ENCODE assay signal across 8 cellular contexts in genomic region chr5:177350776-177351391, GRCh38. TPM values are rescaled to one million over a fixed set of nuclear protein-coding genes. Genes with fewer than 3 reads are reported as not detected.
DNase-seq lines count a peak whose midpoint lies in the region; ATAC-seq, FAIRE-seq and TF ChIP-seq lines count a peak whose summit lies in the region.

No MANE protein-coding gene starts in this region.

- no peak for FAIRE-seq in small intestine (lab: Jason Lieb, UNC)

- H3K4me1 ChIP-seq in heart right ventricle (peaks cover 7 to 72% (median 32%) of the 10 kb centered on the region in 9 donors), small intestine (ENCODE audit: control insufficient read depth in 2 of 2, insufficient read depth in 1 of 2, low read depth in 1 of 2, low read length in 1 of 2) (peaks cover 9 to 12% of the 10 kb centered on the region in 2 donors)

- TF ChIP-seq CTCF in VCaP (conservative IDR thresholded peaks at IDR 0.05), result no peak
- TF ChIP-seq CTCF in heart right ventricle (IDR thresholded peaks at IDR 0.05), result no peak

- DNase-seq in NCI-H748 (lab: John Stamatoyannopoulos, UW; ENCODE audit: unreplicated experiment), result peak; percentile 68
- no peak for DNase-seq in NCI-H748 treated with DMSO at 0.1 percent for 48 hours (lab: John Stamatoyannopoulos, UW)
- DNase-seq in heart right ventricle, result no peak
- no peak for DNase-seq in small intestine
- no peak for DNase-seq in SHP77 treated with DMSO at 0.1 percent for 48 hours (lab: John Stamatoyannopoulos, UW)
- no peak for DNase-seq in activated CD8-positive, alpha-beta memory T cell treated with anti-CD3 and anti-CD28 coated beads for 24 hours

- intact Hi-C loops in heart right ventricle (cut with DNase I), result loop anchor here in 2 of 10 donors (5.0 kb wide), 2 partner anchors 34 to 219 kb away; partner anchors contain the start of gene NSD1 (in 1 of the 2)

- ATAC-seq in heart right ventricle (peak in 3 of 8 donors; percentile 22 to 42 (median 25)), HG03097 (IDR thresholded peaks at IDR 0.05; ENCODE audit: low FRiP score, unreplicated experiment) (no peak)

- H3K36me3 ChIP-seq in heart right ventricle, result peaks cover 0 to 42% (median 5%) of the 10 kb centered on the region in 9 donors
- no peaks in the 10 kb centered on the region for H3K36me3 ChIP-seq in small intestine (ENCODE audit: control insufficient read depth in 2 of 2, insufficient read depth in 2 of 2, low read length in 2 of 2)

- H3K27ac ChIP-seq in VCaP (peak overlapping the region; percentile 97), heart right ventricle (peak overlapping the region; percentile 74 to 98 (median 92)), small intestine (ENCODE audit: low read depth in 1 of 2, low read length in 1 of 2) (peak overlapping the region; percentile 92 to 97)

- peaks cover 0 to 5% (median 0%) of the 10 kb centered on the region in 11 donors for H3K9me3 ChIP-seq in heart right ventricle
- no peaks in the 10 kb centered on the region for H3K9me3 ChIP-seq in small intestine (ENCODE audit: control insufficient read depth, low read depth)

- H3K4me3 ChIP-seq in heart right ventricle, result peak overlapping the region; percentile 53 to 100 (median 85)
- peak overlapping the region; percentile 58 to 88 for H3K4me3 ChIP-seq in small intestine (ENCODE audit: low read depth in 1 of 2, low read length in 2 of 2)

- H3K27me3 ChIP-seq in heart right ventricle, result no peaks in the 10 kb centered on the region
- H3K27me3 ChIP-seq in small intestine (ENCODE audit: control insufficient read depth in 2 of 2, insufficient read depth in 2 of 2, low read length in 2 of 2), result no peaks in the 10 kb centered on the region

- WGBS in heart right ventricle, 2 donors, result 14% methylated on average over 19 of the region's 19 CpGs
- WGBS in small intestine, 3 donors, result 2 to 11% (median 6%) methylated on average over 19 of the region's 19 CpGs

RNA-seq across cellular contexts. Expression of gene LMAN2, which starts 0.6 kb away (rescaled TPM):
- total RNA-seq in heart right ventricle, result 100 to 1,000 TPM in 1 of 10 donors, 10 to 100 TPM in 9; 46.3 to 111 (median 56.3) TPM
- polyA plus RNA-seq in heart right ventricle (100 to 1,000 TPM in 1 of 2 donors, 10 to 100 TPM in 1; 47.4 to 215 TPM), small intestine (100 to 1,000 TPM in 1 of 3 donors, 10 to 100 TPM in 2; 73.6 to 304 (median 91.9) TPM)

RNA-seq across cellular contexts. Expression of gene RGS14, which starts 6.8 kb away (rescaled TPM):
- total RNA-seq in heart right ventricle, result 1 to 10 TPM; 2.2 to 9.6 (median 4.5) TPM
- polyA plus RNA-seq in heart right ventricle (1 to 10 TPM; 2.6 to 3.9 TPM), small intestine (10 to 100 TPM; 12.8 to 22.7 (median 18.6) TPM)

RNA-seq across cellular contexts. Expression of gene SLC34A1, which starts 33.4 kb away (rescaled TPM):
- under 1 TPM in 1 of 10 donors, not detected in 9; 0.12 TPM for total RNA-seq in heart right ventricle
- polyA plus RNA-seq in heart right ventricle (not detected), small intestine (under 1 TPM in 1 of 3 donors, not detected in 2; 0.01 TPM)

RNA-seq across cellular contexts. Expression of gene MXD3, which starts 39.2 kb away (rescaled TPM):
- total RNA-seq in heart right ventricle, result 1 to 10 TPM; 1.2 to 6.4 (median 2.4) TPM
- polyA plus RNA-seq in heart right ventricle (1 to 10 TPM; 2.3 to 7.1 TPM), small intestine (10 to 100 TPM; 11.9 to 22.9 (median 13.5) TPM)

RNA-seq across cellular contexts. Expression of gene PRELID1, which starts 47.3 kb away (rescaled TPM):
- total RNA-seq in heart right ventricle, result 10 to 100 TPM; 32.3 to 69.8 (median 36.2) TPM
- polyA plus RNA-seq in heart right ventricle, result 100 to 1,000 TPM in 1 of 2 donors, 10 to 100 TPM in 1; 53.9 to 166 TPM
- 100 to 1,000 TPM; 278 to 457 (median 356) TPM for polyA plus RNA-seq in small intestine
